14 cellular contexts compared by ENCODE assay signal in genomic region chr11:14420223-14420622, GRCh38.
DNase-seq lines count a peak whose midpoint lies in the region; ATAC-seq, FAIRE-seq and TF ChIP-seq lines count a peak whose summit lies in the region.
"Had no signal": no experiment of that assay in that cellular context is flagged by ENCODE, and none has a peak within 500 bp of the region (broad histone marks: within the 10 kb centered on the region; RNA-seq: fewer than 3 reads in every experiment).

No MANE protein-coding gene starts in this region.

- BruUV-seq in HepG2 (replicated peaks; lab: Mats Ljungman, UMichigan) (no TSS peak), K562 (replicated peaks; lab: Mats Ljungman, UMichigan) (no TSS peak)

- H3K4me3 Mint-ChIP-seq in activated CD4-positive, alpha-beta memory T cell treated with anti-CD3 and anti-CD28 coated beads for 36 hours: no peak overlapping the region
- H3K4me3 Mint-ChIP-seq: CD4-positive, alpha-beta memory T cell; IgD-negative memory B cell had no signal

- DNase-seq in HepG2 (ENCODE audit: low spot score) (no peak), right lobe of liver (no peak), K562 (ENCODE audit: extremely low read depth in 1 of 4, low spot score in 3 of 4) (no peak), islet precursor cell (peak; percentile 67), dedifferentiated amniotic fluid mesenchymal stem cell (ENCODE audit: extremely low spot score) (no peak)
- no peak for DNase-seq in activated CD4-positive, alpha-beta memory T cell treated with anti-CD3 and anti-CD28 coated beads for 36 hours
- DNase-seq: CD4-positive, alpha-beta memory T cell; NCI-H1105 treated with DMSO at 0.1 percent for 48 hours; NCI-H1694; Peyer's patch had no signal

- no peak for FAIRE-seq in HepG2 (lab: Jason Lieb, UNC)
- no peak for FAIRE-seq in K562 (lab: Jason Lieb, UNC)
- FAIRE-seq: A549, H54 had no signal

- H3K36me3 ChIP-seq in HepG2 (replicated peaks in 1 of 2; ENCODE audit: control insufficient read depth in 1 of 2, insufficient read depth in 2 of 2, low read length in 2 of 2) (no peaks in the 10 kb centered on the region), right lobe of liver (no peaks in the 10 kb centered on the region), K562 (ENCODE audit: control insufficient read depth, insufficient read depth, low read length) (no peaks in the 10 kb centered on the region)
- H3K36me3 ChIP-seq: Peyer's patch had no signal

- no peak for TF ChIP-seq EP300 in HepG2 (IDR thresholded peaks at IDR 0.05; ENCODE audit: low read depth in 2 of 2, low read length in 2 of 2)
- TF ChIP-seq EP300 in HepG2 (CRISPR knock-in tag; IDR thresholded peaks at IDR 0.05; ENCODE audit: borderline replicate concordance): no peak
- no peak for TF ChIP-seq EP300 in K562 (IDR thresholded peaks at IDR 0.05; ENCODE audit: low read length)

- no peak overlapping the region for H3K4me3 ChIP-seq in HepG2 (replicated peaks in 1 of 3; ENCODE audit: insufficient read depth in 1 of 3, low read depth in 2 of 3, low read length in 3 of 3)
- H3K4me3 ChIP-seq in right lobe of liver: no peak overlapping the region
- no peak overlapping the region for H3K4me3 ChIP-seq in K562
- H3K4me3 ChIP-seq: A549, Peyer's patch had no signal

- no peaks in the 10 kb centered on the region for H3K36me3 Mint-ChIP-seq in activated CD4-positive, alpha-beta memory T cell treated with anti-CD3 and anti-CD28 coated beads for 36 hours
- H3K36me3 Mint-ChIP-seq: CD4-positive, alpha-beta memory T cell; IgD-negative memory B cell had no signal

- H4K20me1 ChIP-seq in HepG2 (ENCODE audit: insufficient read depth, low read length) (no peaks in the 10 kb centered on the region), K562 (replicated peaks; ENCODE audit: control insufficient read depth, insufficient read depth, low read length) (no peaks in the 10 kb centered on the region)

- H3K4me2 ChIP-seq in HepG2 (ENCODE audit: low read depth, low read length): no peak overlapping the region
- H3K4me2 ChIP-seq in K562 (ENCODE audit: insufficient read depth, low read length): no peak overlapping the region
- H3K4me2 ChIP-seq: A549 had no signal

- TF ChIP-seq CTCF in HepG2 (CRISPR knock-in tag; IDR thresholded peaks at IDR 0.05): no peak
- no peak for TF ChIP-seq CTCF in right lobe of liver (IDR thresholded peaks at IDR 0.05)
- no peak for TF ChIP-seq CTCF in K562 (IDR thresholded peaks at IDR 0.05 in 2 of 3, conservative IDR thresholded peaks at IDR 0.05 in 1 of 3; ENCODE audit: insufficient read depth in 2 of 3, low read depth in 1 of 3, low read length in 3 of 3)

- intact Hi-C loops in HepG2 (cut with micrococcal nuclease; ENCODE audit: unreplicated experiment) (no loop called here), right lobe of liver (cut with DNase I) (no loop called here), K562 (cut with micrococcal nuclease) (no loop called here)
- intact Hi-C loops in activated CD4-positive, alpha-beta memory T cell treated with anti-CD3 and anti-CD28 coated beads for 36 hours (cut with micrococcal nuclease): no loop called here

- in situ Hi-C loops in HepG2 (cut with HindIII; ENCODE audit: extremely low pct_ligation_motif_present, low pct_unique_long_range_greater_than_20kb) (no loop called here), K562 (cut with MboI) (no loop called here)

- H3K4me1 Mint-ChIP-seq in activated CD4-positive, alpha-beta memory T cell treated with anti-CD3 and anti-CD28 coated beads for 36 hours (ENCODE audit: low read depth): peaks cover 12% of the 10 kb centered on the region

- no peaks in the 10 kb centered on the region for H3K27me3 ChIP-seq in HepG2 (ENCODE audit: control insufficient read depth in 1 of 2, insufficient read depth in 2 of 2, low read length in 2 of 2)
- H3K27me3 ChIP-seq in right lobe of liver: no peaks in the 10 kb centered on the region
- no peaks in the 10 kb centered on the region for H3K27me3 ChIP-seq in K562 (ENCODE audit: control insufficient read depth in 2 of 2, insufficient read depth in 2 of 2, low read length in 2 of 2)
- H3K27me3 ChIP-seq: Peyer's patch had no signal

- H3K9me3 ChIP-seq in HepG2 (ENCODE audit: low read length) (no peaks in the 10 kb centered on the region), right lobe of liver (no peaks in the 10 kb centered on the region), K562 (replicated peaks; ENCODE audit: control insufficient read depth, insufficient read depth, low read depth, low read length) (no peaks in the 10 kb centered on the region)
- H3K9me3 ChIP-seq: A549, Peyer's patch had no signal

- no peaks in the 10 kb centered on the region for H3K9me1 ChIP-seq in K562 (ENCODE audit: control insufficient read depth, insufficient read depth, low read length)

- H3K27ac ChIP-seq in HepG2 (ENCODE audit: extremely low read length, insufficient read depth, low read length) (no peak overlapping the region), right lobe of liver (no peak overlapping the region), K562 (ENCODE audit: extremely low read depth, low read depth, low read length) (no peak overlapping the region)
- H3K27ac ChIP-seq: Peyer's patch had no signal

- CTCF ChIA-PET in HepG2 (lab: Yijun Ruan, JAX; ENCODE audit: low intra/inter-chr PET ratio, low total read pairs): interaction anchor here (1.0 kb wide), 1 partner anchor 120 kb away, joined by 3 read pairs; no protein-coding TSS in a partner anchor
- CTCF ChIA-PET in K562 (lab: Yijun Ruan, JAX; ENCODE audit: low intra/inter-chr PET ratio): interaction anchor here (1.9 kb wide), 1 partner anchor 120 kb away, joined by 12 read pairs; no protein-coding TSS in a partner anchor
- CTCF ChIA-PET in activated CD4-positive, alpha-beta memory T cell treated with anti-CD3 and anti-CD28 coated beads for 36 hours (lab: Charles Lee): interaction anchor here (1.0 to 2.9 kb wide), 2 partner anchors 112 to 120 kb away, joined by 3 to 26 read pairs; no protein-coding TSS in a partner anchor

- POLR2A ChIA-PET in HepG2 (lab: Yijun Ruan, JAX) (no interaction called here), K562 (lab: Yijun Ruan, JAX) (no interaction called here)
- POLR2A ChIA-PET in activated CD4-positive, alpha-beta memory T cell treated with anti-CD3 and anti-CD28 coated beads for 36 hours (lab: Charles Lee): no interaction called here

- no peaks in the 10 kb centered on the region for H3K27me3 Mint-ChIP-seq in activated CD4-positive, alpha-beta memory T cell treated with anti-CD3 and anti-CD28 coated beads for 36 hours
- H3K27me3 Mint-ChIP-seq: CD4-positive, alpha-beta memory T cell; IgD-negative memory B cell had no signal

- no peak overlapping the region for H3K27ac Mint-ChIP-seq in activated CD4-positive, alpha-beta memory T cell treated with anti-CD3 and anti-CD28 coated beads for 36 hours
- H3K27ac Mint-ChIP-seq: IgD-negative memory B cell had no signal

- 14% methylated on average over 3 of the region's 3 CpGs for WGBS in HepG2 (ENCODE audit: low lambda C conversion rate)
- WGBS in right lobe of liver (ENCODE audit: insufficient coverage, low coverage, low lambda C conversion rate, missing lambda C conversion rate): 100% methylated on average over 1 of the region's 3 CpGs
- WGBS in K562 (ENCODE audit: insufficient coverage, low coverage, missing lambda C conversion rate): 8% methylated on average over 3 of the region's 3 CpGs

- TF ChIP-seq RAD21 in HepG2 (CRISPR knock-in tag; IDR thresholded peaks at IDR 0.05) (no peak), K562 (CRISPR knock-in tag; conservative IDR thresholded peaks at IDR 0.05 in 1 of 2, IDR thresholded peaks at IDR 0.05 in 1 of 2) (no peak)

- ATAC-seq in HepG2 (peak; percentile 67), right lobe of liver (no peak), K562 (0 out of 3 replicates have a peak, but pooled peaks have one; percentile 20), HG03354 (IDR thresholded peaks at IDR 0.05; ENCODE audit: poor library complexity, severe bottlenecking, unreplicated experiment) (no peak)
- ATAC-seq: A549 had no signal

- TF ChIP-seq POLR2A in HepG2 (IDR thresholded peaks at IDR 0.05; ENCODE audit: insufficient read depth in 1 of 2, low read depth in 2 of 2, low read length in 2 of 2) (no peak), right lobe of liver (IDR thresholded peaks at IDR 0.05) (no peak), K562 (conservative IDR thresholded peaks at IDR 0.05) (no peak)

- H3K79me2 ChIP-seq in HepG2 (ENCODE audit: insufficient read depth, low read length): no peaks in the 10 kb centered on the region
- H3K79me2 ChIP-seq in K562 (ENCODE audit: control insufficient read depth, insufficient read depth, low read length): no peaks in the 10 kb centered on the region

- H2AFZ ChIP-seq in HepG2 (ENCODE audit: low read length) (no peak overlapping the region), K562 (ENCODE audit: low read depth, low read length) (no peak overlapping the region)

- no peaks in the 10 kb centered on the region for H3K9me3 Mint-ChIP-seq in activated CD4-positive, alpha-beta memory T cell treated with anti-CD3 and anti-CD28 coated beads for 36 hours
- H3K9me3 Mint-ChIP-seq: CD4-positive, alpha-beta memory T cell; IgD-negative memory B cell had no signal

- no peak overlapping the region for H3K9ac ChIP-seq in HepG2 (ENCODE audit: insufficient read depth, low read depth, low read length)
- no peak overlapping the region for H3K9ac ChIP-seq in K562 (ENCODE audit: insufficient read depth in 1 of 2, low read depth in 2 of 2, low read length in 2 of 2)

- peaks cover 28% of the 10 kb centered on the region for H3K4me1 ChIP-seq in HepG2 (ENCODE audit: insufficient read depth, low read length)
- no peaks in the 10 kb centered on the region for H3K4me1 ChIP-seq in right lobe of liver
- H3K4me1 ChIP-seq in K562 (replicated peaks in 1 of 2; ENCODE audit: control insufficient read depth in 2 of 2, insufficient read depth in 2 of 2, low read length in 2 of 2): peaks cover 15 to 20% of the 10 kb centered on the region in 2 experiments

TF ChIP-seq in HepG2, 621 proteins besides CTCF, POLR2A, EP300 and RAD21 (continues in another document):
- no peak for TF ChIP-seq MLLT10 (CRISPR knock-in tag; IDR thresholded peaks at IDR 0.05)

TF ChIP-seq in K562, 482 proteins besides CTCF, POLR2A, EP300 and RAD21:
- TF ChIP-seq ESRRA (IDR thresholded peaks at IDR 0.05; ENCODE audit: borderline replicate concordance, low read depth) (no peak), CBX8 (IDR thresholded peaks at IDR 0.05; ENCODE audit: borderline replicate concordance, extremely low read depth, low read depth, low read length, poor library complexity, severe bottlenecking) (no peak), HDAC8 (tag; IDR thresholded peaks at IDR 0.05) (no peak), ZBTB43 (CRISPR knock-in tag; IDR thresholded peaks at IDR 0.05) (no peak), PYGO2 (tag; IDR thresholded peaks at IDR 0.05) (no peak)
TF ChIP-seq in K562: peak in this region for 0.

Comparison
In these comparisons a context has a peak if more than half of its experiments do, and no peak if none do; other contexts are left out.
1. ATAC-seq: peak in HepG2 (single experiment) and K562 (single experiment); none in right lobe of liver (0 of 4) and HG03354 (single experiment).